Comparison of ENCODE assay signal across 25 cellular contexts in the genomic region with DNA sequence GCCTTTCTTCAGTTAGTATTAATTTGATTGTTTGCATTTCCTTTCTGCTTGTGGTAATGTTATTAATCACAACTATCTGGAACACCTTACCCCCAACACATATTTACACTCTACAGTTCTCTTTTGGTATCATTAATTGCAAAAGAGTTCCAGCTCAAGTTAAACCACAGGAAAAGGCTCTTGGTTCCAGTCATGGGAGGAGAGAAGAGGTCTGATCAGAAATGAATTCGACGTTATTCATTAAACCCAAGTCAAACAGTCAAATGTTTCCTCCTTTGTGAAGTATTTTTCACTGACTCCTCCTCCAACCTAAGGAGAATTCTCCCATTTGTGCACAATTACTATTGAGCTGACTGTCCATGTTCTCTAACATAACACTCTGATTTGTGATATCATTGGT.
"Had no signal": no experiment of that assay in that cellular context is flagged by ENCODE, and none has a peak within 500 bp of the region (broad histone marks: within the 10 kb centered on the region; RNA-seq: fewer than 3 reads in every experiment).

No MANE protein-coding gene starts in this region.

- ATAC-seq: effector memory CD8-positive, alpha-beta T cell; gastroesophageal sphincter; heart left ventricle; left colon; naive thymus-derived CD4-positive, alpha-beta T cell; sciatic nerve had no signal

- H3K27ac ChIP-seq: coronary artery, gastroesophageal sphincter, heart left ventricle, hepatocyte, stomach, testis, tibial artery, uterus had no signal

- H3K4me3 ChIP-seq: coronary artery, gastroesophageal sphincter, heart left ventricle, hepatocyte, smooth muscle cell, stomach, testis, tibial artery, uterus had no signal

- H3K4me1 ChIP-seq: gastroesophageal sphincter, heart left ventricle, stomach, testis, tibial artery, uterus had no signal

- FAIRE-seq: endometrium, kidney had no signal

- H3K9me3 ChIP-seq: gastroesophageal sphincter, heart left ventricle, stomach, testis, tibial artery, uterus had no signal

- DNase-seq: effector memory CD8-positive, alpha-beta T cell; heart left ventricle; kidney; left colon; mammary epithelial cell; mesendoderm; midbrain; naive thymus-derived CD4-positive, alpha-beta T cell; nucleus accumbens; posterior cingulate gyrus; stimulated activated CD4-positive, alpha-beta T cell treated with anti-CD3 and anti-CD28 coated beads, Interleukin-12 subunit alpha, Interleukin-12 subunit beta, amount 100 ng/mL, for 4 hours; stimulated activated CD4-positive, alpha-beta T cell treated with anti-CD3 and anti-CD28 coated beads, Interleukin-1b, Interleukin-23, amount 100 ng/mL, for 48 hours; stimulated activated CD4-positive, alpha-beta T cell treated with anti-CD3 and anti-CD28 coated beads, Interleukin-4, amount 100 ng/mL, for 1 hour; stimulated activated CD8-positive, alpha-beta memory T cell treated with anti-CD3 and anti-CD28 coated beads, Interleukin-4, amount 100 ng/mL, for 48 hours; stimulated activated naive CD4-positive, alpha-beta T cell treated with Interleukin-2 at 50 U/mL for 16 hours; stomach; testis; tibial artery; uterus had no signal

- H3K27me3 ChIP-seq: gastroesophageal sphincter, heart left ventricle, hepatocyte, stomach, testis, tibial artery, uterus had no signal

- H3K36me3 ChIP-seq: gastroesophageal sphincter, heart left ventricle, stomach, tibial artery, uterus had no signal
